In the genomic region with DNA sequence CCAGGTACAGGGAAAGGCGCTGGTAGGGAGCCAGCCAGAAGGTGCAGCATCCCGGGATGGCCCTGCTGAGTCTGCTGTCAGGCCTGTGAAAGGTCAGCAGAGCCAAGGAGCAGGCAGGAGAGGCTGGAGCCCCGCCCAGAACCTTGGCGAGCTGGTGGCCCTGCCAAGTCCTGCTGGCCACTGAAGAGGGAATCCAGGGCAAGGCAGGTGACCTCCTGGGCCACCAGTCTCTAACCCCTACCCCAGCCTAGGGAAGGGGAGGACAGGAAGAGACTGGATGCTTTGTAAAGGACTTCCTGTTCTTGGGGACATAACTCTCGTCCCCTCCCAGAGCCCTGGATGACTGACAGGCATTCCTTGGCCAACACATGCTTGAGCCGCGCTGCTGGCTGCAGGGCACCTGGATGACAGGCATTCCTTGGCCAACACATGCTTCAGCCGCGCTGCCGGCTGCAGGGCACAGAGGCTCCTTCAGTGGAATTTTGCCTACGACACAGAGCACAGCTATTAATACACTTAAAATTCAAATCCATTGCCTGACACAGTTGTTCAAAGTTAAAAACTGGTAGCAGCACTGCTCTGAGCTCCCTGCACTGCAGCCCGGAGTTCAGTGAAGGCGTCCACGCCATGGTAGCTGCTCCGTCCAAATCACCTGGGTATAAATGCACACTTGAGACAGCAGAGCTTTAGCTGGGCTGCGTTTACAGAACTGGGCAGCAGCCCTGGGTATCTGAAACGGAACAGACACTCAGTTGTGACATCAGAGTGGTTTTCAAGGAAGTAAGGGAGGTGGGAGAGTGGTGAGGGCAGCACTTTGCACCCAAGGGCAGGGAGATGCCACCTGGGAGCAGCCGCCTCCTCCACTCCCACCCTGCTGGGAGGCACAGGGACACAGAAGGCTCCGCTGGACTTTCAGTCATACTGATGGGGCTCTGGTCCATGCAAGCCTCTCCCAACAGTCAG, we compare ENCODE assay signal across 6 cellular contexts. TPM values are rescaled to one million over a fixed set of nuclear protein-coding genes. Genes with fewer than 3 reads are reported as not detected.
DNase-seq lines count a peak whose midpoint lies in the region; ATAC-seq and TF ChIP-seq lines count a peak whose summit lies in the region.

No MANE protein-coding gene starts in this region.

- H3K9me3 ChIP-seq in endodermal cell (ENCODE audit: control insufficient read depth, low read length) (no peaks in the 10 kb centered on the region), testis (no peaks in the 10 kb centered on the region)

- no peak overlapping the region for H3K27ac Mint-ChIP-seq in activated T-cell treated with anti-CD3 and anti-CD28 coated beads, Interleukin-2, amount 50 U/mL, for 72 hours
- peak overlapping the region; percentile 44 for H3K27ac Mint-ChIP-seq in endodermal cell

- TF ChIP-seq CTCF in endodermal cell (conservative IDR thresholded peaks at IDR 0.05) (no peak), testis (IDR thresholded peaks at IDR 0.05) (no peak)

- H3K4me3 ChIP-seq in endodermal cell (ENCODE audit: low read length) (peak overlapping the region; percentile 86), testis (no peak overlapping the region)

- H3K4me1 ChIP-seq in endodermal cell (ENCODE audit: control insufficient read depth, insufficient read depth, low read length) (peaks cover 3% of the 10 kb centered on the region), testis (peaks cover 40% of the 10 kb centered on the region)

- peaks cover 42% of the 10 kb centered on the region for H3K4me1 Mint-ChIP-seq in activated T-cell treated with anti-CD3 and anti-CD28 coated beads, Interleukin-2, amount 50 U/mL, for 72 hours (ENCODE audit: low read depth)
- H3K4me1 Mint-ChIP-seq in endodermal cell = peaks cover 12% of the 10 kb centered on the region

- no peak for ATAC-seq in activated T-cell treated with anti-CD3 and anti-CD28 coated beads, Interleukin-2, amount 50 U/mL, for 72 hours (replicated peaks in 1 of 2)

- 89% methylated on average over 15 to 19 of the region's 19 CpGs for WGBS in endodermal cell (ENCODE audit: insufficient coverage in 1 of 2, insufficient read length in 1 of 2), 2 experiments
- WGBS in testis, 2 donors = 57 to 61% methylated on average over 16 to 19 of the region's 19 CpGs

- peaks cover 30% of the 10 kb centered on the region for H3K36me3 ChIP-seq in endodermal cell (ENCODE audit: control insufficient read depth, insufficient read depth, low read length)
- H3K36me3 ChIP-seq in testis (ENCODE audit: low read depth, missing control alignments) = no peaks in the 10 kb centered on the region

- H3K27me3 Mint-ChIP-seq in activated T-cell treated with anti-CD3 and anti-CD28 coated beads, Interleukin-2, amount 50 U/mL, for 72 hours (ENCODE audit: low read depth) = no peaks in the 10 kb centered on the region
- no peaks in the 10 kb centered on the region for H3K27me3 Mint-ChIP-seq in endodermal cell (ENCODE audit: insufficient read depth)

- H3K9ac ChIP-seq in endodermal cell (ENCODE audit: extremely low read depth, low read length, poor library complexity, severe bottlenecking) = peak overlapping the region; percentile 44

- H3K4me3 Mint-ChIP-seq in activated T-cell treated with anti-CD3 and anti-CD28 coated beads, Interleukin-2, amount 50 U/mL, for 72 hours = peak overlapping the region; percentile 86 to 92
- peak overlapping the region; percentile 65 for H3K4me3 Mint-ChIP-seq in endodermal cell

- no peak overlapping the region for H3K27ac ChIP-seq in endodermal cell (ENCODE audit: low read depth, low read length)
- peak overlapping the region; percentile 25 to 50 for H3K27ac ChIP-seq in testis

- H3K36me3 Mint-ChIP-seq in activated T-cell treated with anti-CD3 and anti-CD28 coated beads, Interleukin-2, amount 50 U/mL, for 72 hours (ENCODE audit: insufficient read depth in 2 of 2) = peaks cover 2 to 3% of the 10 kb centered on the region in 2 donors
- H3K36me3 Mint-ChIP-seq in endodermal cell (ENCODE audit: low read depth) = peaks cover 22% of the 10 kb centered on the region

- TF ChIP-seq POLR2A in testis (IDR thresholded peaks at IDR 0.05) = no peak

- no peaks in the 10 kb centered on the region for H3K9me3 Mint-ChIP-seq in activated T-cell treated with anti-CD3 and anti-CD28 coated beads, Interleukin-2, amount 50 U/mL, for 72 hours
- no peaks in the 10 kb centered on the region for H3K9me3 Mint-ChIP-seq in endodermal cell

- H3K27me3 ChIP-seq in endodermal cell (ENCODE audit: control insufficient read depth, insufficient read depth, low read length, poor library complexity, severe bottlenecking) (no peaks in the 10 kb centered on the region), testis (no peaks in the 10 kb centered on the region)

- intact Hi-C loops in testis (cut with DNase I; ENCODE audit: low total_unique reads) = no loop called here

- no peak for DNase-seq in activated T-cell treated with anti-CD3 and anti-CD28 coated beads, Interleukin-2, amount 50 U/mL, for 72 hours
- DNase-seq in activated T-cell treated with anti-CD3 and anti-CD28 coated beads, Interleukin-2, amount 50 U/mL, for 1 hour = no peak
- DNase-seq in endodermal cell = no peak
- DNase-seq in testis = peak; percentile 46
- DNase-seq in OCI-M2 (lab: John Stamatoyannopoulos, UW; ENCODE audit: unreplicated experiment) = no peak
- no peak for DNase-seq in HuH-7.5 (ENCODE audit: low spot score)

RNA-seq across cellular contexts. Expression of gene BRICD5, which starts 2.0 kb away (rescaled TPM):
- total RNA-seq in activated T-cell treated with anti-CD3 and anti-CD28 coated beads, Interleukin-2, amount 50 U/mL, for 72 hours = 10 to 100 TPM; 12.8 to 14.4 TPM
- total RNA-seq in endodermal cell = 10 to 100 TPM in 1 of 2 donors, 1 to 10 TPM in 1; 7.7 to 15.0 TPM
- polyA plus RNA-seq in endodermal cell (2013, experiment 1 of 2) = 17.3 TPM
- polyA plus RNA-seq in endodermal cell (2013, experiment 2 of 2) = 15.4 TPM
- 10 to 100 TPM; 37.8 to 66.5 TPM for total RNA-seq in testis
- polyA plus RNA-seq in testis (ENCODE audit: insufficient read depth, low read depth, low replicate concordance) = 25.1 TPM

RNA-seq across cellular contexts. Expression of gene PGP, which starts 2.0 kb away (rescaled TPM):
- total RNA-seq in activated T-cell treated with anti-CD3 and anti-CD28 coated beads, Interleukin-2, amount 50 U/mL, for 72 hours = 10 to 100 TPM; 12.1 to 12.6 TPM
- total RNA-seq in endodermal cell (10 to 100 TPM; 31.0 to 32.0 TPM), testis (100 to 1,000 TPM in 1 of 2 donors, 10 to 100 TPM in 1; 50.0 to 118 TPM)
- 32.6 TPM for polyA plus RNA-seq in endodermal cell (2013, experiment 1 of 2)
- polyA plus RNA-seq in endodermal cell (2013, experiment 2 of 2) = 31.5 TPM
- polyA plus RNA-seq in testis (ENCODE audit: insufficient read depth, low read depth, low replicate concordance) = 56.3 TPM

RNA-seq across cellular contexts. Expression of gene MLST8, which starts 7.4 kb away (rescaled TPM):
- 10 to 100 TPM; 54.9 to 65.6 TPM for total RNA-seq in activated T-cell treated with anti-CD3 and anti-CD28 coated beads, Interleukin-2, amount 50 U/mL, for 72 hours
- total RNA-seq in endodermal cell (10 to 100 TPM; 60.3 to 70.8 TPM), testis (100 to 1,000 TPM in 1 of 2 donors, 10 to 100 TPM in 1; 95.4 to 113 TPM)
- 64.9 TPM for polyA plus RNA-seq in endodermal cell (2013, experiment 1 of 2)
- polyA plus RNA-seq in endodermal cell (2013, experiment 2 of 2) = 61.5 TPM
- polyA plus RNA-seq in testis (ENCODE audit: insufficient read depth, low read depth, low replicate concordance) = 89.0 TPM

RNA-seq across cellular contexts. Expression of gene E4F1, which starts 10.7 kb away (rescaled TPM):
- total RNA-seq in activated T-cell treated with anti-CD3 and anti-CD28 coated beads, Interleukin-2, amount 50 U/mL, for 72 hours = 10 to 100 TPM; 22.1 to 24.3 TPM
- total RNA-seq in endodermal cell (10 to 100 TPM; 24.5 to 29.6 TPM), testis (10 to 100 TPM; 57.4 to 69.4 TPM)
- polyA plus RNA-seq in endodermal cell (2013, experiment 1 of 2) = 25.0 TPM
- polyA plus RNA-seq in endodermal cell (2013, experiment 2 of 2) = 18.9 TPM
- 20.0 TPM for polyA plus RNA-seq in testis (ENCODE audit: insufficient read depth, low read depth, low replicate concordance)

RNA-seq across cellular contexts. Expression of gene CASKIN1, which starts 16.2 kb away (rescaled TPM):
- total RNA-seq in activated T-cell treated with anti-CD3 and anti-CD28 coated beads, Interleukin-2, amount 50 U/mL, for 72 hours = 1 to 10 TPM in 1 of 2 donors, under 1 TPM in 1; 0.89 to 2.1 TPM
- total RNA-seq in endodermal cell = 1 to 10 TPM; 8.2 to 9.7 TPM
- 11.9 TPM for polyA plus RNA-seq in endodermal cell (2013, experiment 1 of 2)
- polyA plus RNA-seq in endodermal cell (2013, experiment 2 of 2) = 9.7 TPM
- 100 to 1,000 TPM in 1 of 2 donors, 1 to 10 TPM in 1; 6.4 to 159 TPM for total RNA-seq in testis
- polyA plus RNA-seq in testis (ENCODE audit: insufficient read depth, low read depth, low replicate concordance) = 2.1 TPM
